Comparison of ENCODE assay signal across 10 cellular contexts in genomic region chr15:74817370-74817737, GRCh38. TPM values are rescaled to one million over a fixed set of nuclear protein-coding genes. Genes with fewer than 3 reads are reported as not detected.
A peak's percentile ranks its signal among the peaks of the same experiment; 100 is the strongest.
DNase-seq lines count a peak whose midpoint lies in the region; ATAC-seq, FAIRE-seq and TF ChIP-seq lines count a peak whose summit lies in the region.
"Had no signal": no experiment of that assay in that cellular context is flagged by ENCODE, and none has a peak within 500 bp of the region (broad histone marks: within the 10 kb centered on the region; RNA-seq: fewer than 3 reads in every experiment).

No MANE protein-coding gene starts in this region.

- peaks cover 2% of the 10 kb centered on the region for H3K9me3 Mint-ChIP-seq in neural progenitor cell
- H3K9me3 Mint-ChIP-seq: dendritic cell treated with granulocyte-macrophage colony-stimulating factor and Interleukin-4, amounts not matched to agents 40 ng/mL and 50 ng/mL, for 4 days had no signal

- no peak overlapping the region for H3K9ac ChIP-seq in OCI-LY1 (ENCODE audit: low read length)
- no peak overlapping the region for H3K9ac ChIP-seq in neural progenitor cell

- no peaks in the 10 kb centered on the region for H3K36me3 ChIP-seq in OCI-LY1 (ENCODE audit: insufficient read depth, low read length)
- no peaks in the 10 kb centered on the region for H3K36me3 ChIP-seq in neural progenitor cell
- H3K36me3 ChIP-seq: tibial nerve had no signal

- no peaks in the 10 kb centered on the region for H3K9me2 ChIP-seq in OCI-LY1 (ENCODE audit: low read depth, low read length)

- H3K27ac ChIP-seq in OCI-LY1 (ENCODE audit: low read depth, low read length, poor library complexity, severe bottlenecking) = no peak overlapping the region
- H3K27ac ChIP-seq in epithelial cell of prostate = peak overlapping the region; percentile 79
- H3K27ac ChIP-seq in neural progenitor cell = no peak overlapping the region
- H3K27ac ChIP-seq: tibial nerve had no signal

- H3K9me3 ChIP-seq in OCI-LY1 (ENCODE audit: low read length) (no peaks in the 10 kb centered on the region), neural progenitor cell (ENCODE audit: low read depth) (no peaks in the 10 kb centered on the region)
- H3K9me3 ChIP-seq: tibial nerve had no signal

- H3K27me3 ChIP-seq in OCI-LY1 (ENCODE audit: insufficient read depth, low read length) (no peaks in the 10 kb centered on the region; the same call in 1 of the 2 replicates), neural progenitor cell (no peaks in the 10 kb centered on the region)

- peak overlapping the region; percentile 92 for H3K27ac Mint-ChIP-seq in neural progenitor cell
- H3K27ac Mint-ChIP-seq: dendritic cell treated with granulocyte-macrophage colony-stimulating factor and Interleukin-4, amounts not matched to agents 40 ng/mL and 50 ng/mL, for 4 days had no signal

- TF ChIP-seq CTCF in OCI-LY1 (IDR thresholded peaks at IDR 0.05; ENCODE audit: low read length) = peak; percentile 38
- TF ChIP-seq CTCF in neural progenitor cell (IDR thresholded peaks at IDR 0.05) = no peak

- no peak for ATAC-seq in HG03565 (IDR thresholded peaks at IDR 0.05; ENCODE audit: unreplicated experiment)
- no peak for ATAC-seq in HG03175 (IDR thresholded peaks at IDR 0.05; ENCODE audit: unreplicated experiment)

- peaks cover 29% of the 10 kb centered on the region for H3K4me1 Mint-ChIP-seq in neural progenitor cell

- DNase-seq in ELF-1 (ENCODE audit: low read depth, low spot score) (peak; percentile 93), epithelial cell of prostate (ENCODE audit: low read depth, low spot score) (peak; percentile 66), neural progenitor cell (ENCODE audit: low spot score) (peak; percentile 33), GM12891 (ENCODE audit: insufficient read length, low spot score) (no peak)
- no peak for DNase-seq in stimulated activated CD4-positive, alpha-beta T cell treated with anti-CD3 and anti-CD28 coated beads, Interleukin-4, amount 100 ng/mL, for 1 hour

- TF ChIP-seq POLR2A in GM12891 (IDR thresholded peaks at IDR 0.05; ENCODE audit: low read depth, low read length) = no peak

- peaks cover 29% of the 10 kb centered on the region for H3K4me1 ChIP-seq in OCI-LY1 (ENCODE audit: insufficient read depth, low read length, severe bottlenecking)
- peaks cover 20% of the 10 kb centered on the region for H3K4me1 ChIP-seq in neural progenitor cell
- H3K4me1 ChIP-seq: tibial nerve had no signal

- H2AFZ ChIP-seq in OCI-LY1 (ENCODE audit: low read length) = no peak overlapping the region
- no peak overlapping the region for H2AFZ ChIP-seq in neural progenitor cell (replicated peaks)

- H3K4me3 Mint-ChIP-seq in neural progenitor cell = no peak overlapping the region
- H3K4me3 Mint-ChIP-seq: dendritic cell treated with granulocyte-macrophage colony-stimulating factor and Interleukin-4, amounts not matched to agents 40 ng/mL and 50 ng/mL, for 4 days had no signal

- H3K27me3 Mint-ChIP-seq in neural progenitor cell (ENCODE audit: insufficient read depth, low read depth) = peaks cover 20% of the 10 kb centered on the region

- no peak overlapping the region for H3K4me2 ChIP-seq in OCI-LY1 (ENCODE audit: low read length)
- H3K4me2 ChIP-seq in neural progenitor cell = no peak overlapping the region

- H3F3A ChIP-seq in OCI-LY1 (ENCODE audit: insufficient read depth, low read length) = no peaks in the 10 kb centered on the region
- peaks cover 18% of the 10 kb centered on the region for H3F3A ChIP-seq in neural progenitor cell (ENCODE audit: low read depth)

- H3K4me3 ChIP-seq in OCI-LY1 (ENCODE audit: low read depth, low read length, poor library complexity, severe bottlenecking) (no peak overlapping the region), neural progenitor cell (no peak overlapping the region)
- H3K4me3 ChIP-seq: tibial nerve had no signal

- no peaks in the 10 kb centered on the region for H3K36me3 Mint-ChIP-seq in neural progenitor cell

- no peaks in the 10 kb centered on the region for H3K79me2 ChIP-seq in OCI-LY1 (ENCODE audit: insufficient read depth, low read length)
- no peaks in the 10 kb centered on the region for H3K79me2 ChIP-seq in neural progenitor cell (ENCODE audit: low read depth)

- no peak for FAIRE-seq in GM12891 (lab: Jason Lieb, UNC)

- H4K20me1 ChIP-seq in OCI-LY1 (ENCODE audit: insufficient read depth, low read length) (no peaks in the 10 kb centered on the region), neural progenitor cell (ENCODE audit: low read depth) (peaks cover 10% of the 10 kb centered on the region)

TF ChIP-seq in GM12891, 5 proteins besides CTCF, POLR2A, EP300 and RAD21:
- TF ChIP-seq SPI1 (IDR thresholded peaks at IDR 0.05; ENCODE audit: low read depth, low read length) = no peak
- TF ChIP-seq PAX5 (IDR thresholded peaks at IDR 0.05; ENCODE audit: insufficient read depth, low read length, severe bottlenecking) = no peak
- no peak for TF ChIP-seq POU2F2 (IDR thresholded peaks at IDR 0.05; ENCODE audit: low read depth, low read length)
- no peak for TF ChIP-seq POLR2AphosphoS5 (IDR thresholded peaks at IDR 0.05; ENCODE audit: low read depth, low read length)
- no peak for TF ChIP-seq TAF1 (IDR thresholded peaks at IDR 0.05; ENCODE audit: low read depth, low read length)

RNA-seq across cellular contexts. Expression of gene LMAN1L, which starts 4.7 kb away (rescaled TPM):
- not detected in 2 replicates for total RNA-seq in neural progenitor cell (ENCODE audit: low replicate concordance)
- 0.28 TPM for polyA plus RNA-seq in GM12891 (2012; ENCODE audit: low read depth, missing spikeins)

RNA-seq across cellular contexts. Expression of gene CPLX3, which starts 9.1 kb away (rescaled TPM):
- not detected in 2 replicates for total RNA-seq in neural progenitor cell (ENCODE audit: low replicate concordance)
- 0.15 TPM for polyA plus RNA-seq in GM12891 (2012; ENCODE audit: low read depth, missing spikeins)
- total RNA-seq: tibial nerve had no signal

RNA-seq across cellular contexts. Expression of gene ULK3, which starts 25.6 kb away (rescaled TPM):
- total RNA-seq in neural progenitor cell (ENCODE audit: low replicate concordance) = 22.7 and 37.4 TPM in 2 replicates
- polyA plus RNA-seq in GM12891 (2012; ENCODE audit: low read depth, missing spikeins) = 16.3 TPM

RNA-seq across cellular contexts. Expression of gene CSK, which starts 35.5 kb away (rescaled TPM):
- 18.3 and 25.4 TPM in 2 replicates for total RNA-seq in neural progenitor cell (ENCODE audit: low replicate concordance)
- 116 TPM for polyA plus RNA-seq in GM12891 (2012; ENCODE audit: low read depth, missing spikeins)

RNA-seq across cellular contexts. Expression of gene SCAMP2, which starts 55.8 kb away (rescaled TPM):
- 19.4 and 44.5 TPM in 2 replicates for total RNA-seq in neural progenitor cell (ENCODE audit: low replicate concordance)
- 59.8 TPM for polyA plus RNA-seq in GM12891 (2012; ENCODE audit: low read depth, missing spikeins)

Comparison
In these comparisons a context has a peak if more than half of its experiments do, and no peak if none do; other contexts are left out.
1. DNase-seq: peak in ELF-1 (single experiment), epithelial cell of prostate (single experiment) and neural progenitor cell (single experiment); none in GM12891 (single experiment) and stimulated activated CD4-positive, alpha-beta T cell treated with anti-CD3 and anti-CD28 coated beads, Interleukin-4, amount 100 ng/mL, for 1 hour (single experiment).